10 cellular contexts compared by ENCODE assay signal in genomic region chr1:83849191-83850061, GRCh38.
DNase-seq lines count a peak whose midpoint lies in the region; ATAC-seq and TF ChIP-seq lines count a peak whose summit lies in the region.
"Had no signal": no experiment of that assay in that cellular context is flagged by ENCODE, and none has a peak within 500 bp of the region (broad histone marks: within the 10 kb centered on the region; RNA-seq: fewer than 3 reads in every experiment).

No MANE protein-coding gene starts in this region.

- no peak overlapping the region for H3K4me3 ChIP-seq in epithelial cell of esophagus (ENCODE audit: low read length)
- H3K4me3 ChIP-seq: hepatocyte had no signal

- DNase-seq in DMS 273 (lab: John Stamatoyannopoulos, UW; ENCODE audit: unreplicated experiment) (peak; percentile 31), DMS 273 treated with DMSO at 0.1 percent for 48 hours (lab: John Stamatoyannopoulos, UW) (no peak), NCI-H146 (lab: John Stamatoyannopoulos, UW) (peak; percentile 62), epithelial cell of esophagus (ENCODE audit: low read depth) (peak; percentile 60), HT-29 (ENCODE audit: low spot score) (no peak)
- DNase-seq in activated effector memory CD4-positive, alpha-beta T cell treated with Interleukin-2 at 50 U/mL for 16 hours: no peak
- DNase-seq: right cardiac atrium had no signal

- ATAC-seq in GM21526 (IDR thresholded peaks at IDR 0.05; ENCODE audit: low FRiP score, unreplicated experiment) (peak; percentile 60), GM19328 (IDR thresholded peaks at IDR 0.05; ENCODE audit: unreplicated experiment) (no peak)
- ATAC-seq: right cardiac atrium had no signal

- no peak for TF ChIP-seq CTCF in epithelial cell of esophagus (IDR thresholded peaks at IDR 0.05; ENCODE audit: insufficient read depth, low read depth, low read length, missing control alignments)

Comparison
In these comparisons a context has a peak if more than half of its experiments do, and no peak if none do; other contexts are left out.
1. DNase-seq: peak in DMS 273 (single experiment), NCI-H146 (single experiment) and epithelial cell of esophagus (single experiment); none in DMS 273 treated with DMSO at 0.1 percent for 48 hours (single experiment), activated effector memory CD4-positive, alpha-beta T cell treated with Interleukin-2 at 50 U/mL for 16 hours (single experiment) and HT-29 (single experiment).